1 cellular context compared by ENCODE assay signal in the genomic region with DNA sequence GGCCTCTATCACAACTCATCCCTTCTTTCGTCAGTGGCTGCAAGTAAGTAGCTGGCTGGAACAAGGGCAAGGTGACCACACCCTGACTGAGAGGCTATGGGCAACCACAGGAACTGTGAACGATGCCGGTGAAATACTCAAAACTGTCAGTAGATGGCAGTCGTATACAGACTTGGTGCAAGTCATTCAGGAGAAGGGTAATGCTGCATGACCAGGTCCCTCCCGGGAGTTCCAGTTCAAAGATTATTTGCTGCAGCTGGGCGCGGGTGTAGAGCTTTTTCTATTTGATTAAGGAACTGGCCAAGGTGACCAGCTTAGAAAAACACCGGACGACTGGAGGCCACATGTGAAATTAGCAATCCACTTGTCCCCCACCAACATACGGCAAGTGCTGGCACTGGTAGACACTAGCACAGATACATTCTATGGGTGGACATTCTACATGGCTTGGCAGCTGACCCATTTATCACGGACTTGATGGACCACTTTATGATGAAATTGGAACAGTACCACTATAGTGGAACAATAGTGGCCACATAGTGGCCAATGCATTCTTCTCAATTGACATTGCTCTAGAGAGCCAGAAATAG.
TF ChIP-seq lines count a peak whose summit lies in the region.

No MANE protein-coding gene starts in this region.

TF ChIP-seq in HepG2, 621 proteins besides CTCF, POLR2A, EP300 and RAD21 (continued from another document and continues in another):
- TF ChIP-seq, protein P1, sequence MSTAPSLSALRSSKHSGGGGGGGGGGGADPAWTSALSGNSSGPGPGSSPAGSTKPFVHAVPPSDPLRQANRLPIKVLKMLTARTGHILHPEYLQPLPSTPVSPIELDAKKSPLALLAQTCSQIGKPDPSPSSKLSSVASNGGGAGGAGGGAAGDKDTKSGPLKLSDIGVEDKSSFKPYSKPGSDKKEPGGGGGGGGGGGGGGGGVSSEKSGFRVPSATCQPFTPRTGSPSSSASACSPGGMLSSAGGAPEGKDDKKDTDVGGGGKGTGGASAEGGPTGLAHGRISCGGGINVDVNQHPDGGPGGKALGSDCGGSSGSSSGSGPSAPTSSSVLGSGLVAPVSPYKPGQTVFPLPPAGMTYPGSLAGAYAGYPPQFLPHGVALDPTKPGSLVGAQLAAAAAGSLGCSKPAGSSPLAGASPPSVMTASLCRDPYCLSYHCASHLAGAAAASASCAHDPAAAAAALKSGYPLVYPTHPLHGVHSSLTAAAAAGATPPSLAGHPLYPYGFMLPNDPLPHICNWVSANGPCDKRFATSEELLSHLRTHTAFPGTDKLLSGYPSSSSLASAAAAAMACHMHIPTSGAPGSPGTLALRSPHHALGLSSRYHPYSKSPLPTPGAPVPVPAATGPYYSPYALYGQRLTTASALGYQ (CRISPR knock-in tag; IDR thresholded peaks at IDR 0.05): no peak
- TF ChIP-seq ZNF274 (CRISPR knock-in tag; IDR thresholded peaks at IDR 0.05) (no peak), HNF4A (CRISPR knock-in tag; IDR thresholded peaks at IDR 0.05) (peak; percentile 64), ZNF343 (CRISPR knock-in tag; IDR thresholded peaks at IDR 0.05) (0 out of 2 replicates have a peak, but pooled peaks have one; percentile 13), TSC22D2 (CRISPR knock-in tag; IDR thresholded peaks at IDR 0.05; ENCODE audit: borderline replicate concordance) (no peak), ZNF564 (CRISPR knock-in tag; IDR thresholded peaks at IDR 0.05) (no peak), WIZ (CRISPR knock-in tag; IDR thresholded peaks at IDR 0.05) (no peak), CBFB (CRISPR knock-in tag; IDR thresholded peaks at IDR 0.05) (no peak), SOX6 (IDR thresholded peaks at IDR 0.05) (no peak), SOX6 (CRISPR knock-in tag; IDR thresholded peaks at IDR 0.05) (no peak), ELF3 (CRISPR knock-in tag; IDR thresholded peaks at IDR 0.05) (0 out of 2 replicates have a peak, but pooled peaks have one; percentile 28), MBNL3 (CRISPR knock-in tag; conservative IDR thresholded peaks at IDR 0.05) (no peak), KDM5B (CRISPR knock-in tag; IDR thresholded peaks at IDR 0.05; ENCODE audit: borderline replicate concordance) (no peak), ZNF3 (CRISPR knock-in tag; IDR thresholded peaks at IDR 0.05) (no peak), ZNF33B (CRISPR knock-in tag; IDR thresholded peaks at IDR 0.05) (no peak), ZFYVE20 (CRISPR knock-in tag; IDR thresholded peaks at IDR 0.05; ENCODE audit: borderline replicate concordance, low read depth) (no peak), ZNF224 (CRISPR knock-in tag; IDR thresholded peaks at IDR 0.05) (no peak), MYC (CRISPR knock-in tag; IDR thresholded peaks at IDR 0.05; ENCODE audit: borderline replicate concordance) (no peak), KLF15 (CRISPR knock-in tag; IDR thresholded peaks at IDR 0.05; ENCODE audit: borderline replicate concordance) (no peak), ZNF737 (CRISPR knock-in tag; IDR thresholded peaks at IDR 0.05; ENCODE audit: borderline replicate concordance) (no peak), ZNF234 (CRISPR knock-in tag; conservative IDR thresholded peaks at IDR 0.05) (no peak), MAZ (IDR thresholded peaks at IDR 0.05; ENCODE audit: borderline replicate concordance, low read depth, low read length) (no peak), MAZ (CRISPR knock-in tag; IDR thresholded peaks at IDR 0.05; ENCODE audit: low read depth) (no peak), GABPB1 (CRISPR knock-in tag; IDR thresholded peaks at IDR 0.05) (no peak), ZNF563 (CRISPR knock-in tag; IDR thresholded peaks at IDR 0.05) (no peak), HES4 (CRISPR knock-in tag; IDR thresholded peaks at IDR 0.05; ENCODE audit: borderline replicate concordance) (no peak), PAWR (CRISPR knock-in tag; IDR thresholded peaks at IDR 0.05; ENCODE audit: borderline replicate concordance) (no peak), MTA3 (CRISPR knock-in tag; IDR thresholded peaks at IDR 0.05) (no peak), MEF2D (CRISPR knock-in tag; IDR thresholded peaks at IDR 0.05) (no peak), ZNF143 (CRISPR knock-in tag; IDR thresholded peaks at IDR 0.05) (no peak), KLF12 (CRISPR knock-in tag; IDR thresholded peaks at IDR 0.05; ENCODE audit: borderline replicate concordance) (no peak), MIER2 (CRISPR knock-in tag; IDR thresholded peaks at IDR 0.05) (peak; percentile 84; the same call in 1 of the 2 replicates), TBP (CRISPR knock-in tag; IDR thresholded peaks at IDR 0.05) (no peak), MLLT10 (CRISPR knock-in tag; IDR thresholded peaks at IDR 0.05) (no peak), KLF16 (CRISPR knock-in tag; IDR thresholded peaks at IDR 0.05) (peak in 1 of 2 experiments; percentile 32; a peak in 1 of 4 replicates), ZKSCAN5 (CRISPR knock-in tag; IDR thresholded peaks at IDR 0.05) (no peak), ZNF607 (CRISPR knock-in tag; IDR thresholded peaks at IDR 0.05; ENCODE audit: borderline replicate concordance) (no peak), ETV5 (CRISPR knock-in tag; IDR thresholded peaks at IDR 0.05; ENCODE audit: borderline replicate concordance) (no peak), THYN1 (CRISPR knock-in tag; IDR thresholded peaks at IDR 0.05; ENCODE audit: borderline replicate concordance, low read depth) (no peak), ZBTB7B (CRISPR knock-in tag; IDR thresholded peaks at IDR 0.05) (no peak), EED (CRISPR knock-in tag; IDR thresholded peaks at IDR 0.05) (no peak)
- TF ChIP-seq, protein P2, sequence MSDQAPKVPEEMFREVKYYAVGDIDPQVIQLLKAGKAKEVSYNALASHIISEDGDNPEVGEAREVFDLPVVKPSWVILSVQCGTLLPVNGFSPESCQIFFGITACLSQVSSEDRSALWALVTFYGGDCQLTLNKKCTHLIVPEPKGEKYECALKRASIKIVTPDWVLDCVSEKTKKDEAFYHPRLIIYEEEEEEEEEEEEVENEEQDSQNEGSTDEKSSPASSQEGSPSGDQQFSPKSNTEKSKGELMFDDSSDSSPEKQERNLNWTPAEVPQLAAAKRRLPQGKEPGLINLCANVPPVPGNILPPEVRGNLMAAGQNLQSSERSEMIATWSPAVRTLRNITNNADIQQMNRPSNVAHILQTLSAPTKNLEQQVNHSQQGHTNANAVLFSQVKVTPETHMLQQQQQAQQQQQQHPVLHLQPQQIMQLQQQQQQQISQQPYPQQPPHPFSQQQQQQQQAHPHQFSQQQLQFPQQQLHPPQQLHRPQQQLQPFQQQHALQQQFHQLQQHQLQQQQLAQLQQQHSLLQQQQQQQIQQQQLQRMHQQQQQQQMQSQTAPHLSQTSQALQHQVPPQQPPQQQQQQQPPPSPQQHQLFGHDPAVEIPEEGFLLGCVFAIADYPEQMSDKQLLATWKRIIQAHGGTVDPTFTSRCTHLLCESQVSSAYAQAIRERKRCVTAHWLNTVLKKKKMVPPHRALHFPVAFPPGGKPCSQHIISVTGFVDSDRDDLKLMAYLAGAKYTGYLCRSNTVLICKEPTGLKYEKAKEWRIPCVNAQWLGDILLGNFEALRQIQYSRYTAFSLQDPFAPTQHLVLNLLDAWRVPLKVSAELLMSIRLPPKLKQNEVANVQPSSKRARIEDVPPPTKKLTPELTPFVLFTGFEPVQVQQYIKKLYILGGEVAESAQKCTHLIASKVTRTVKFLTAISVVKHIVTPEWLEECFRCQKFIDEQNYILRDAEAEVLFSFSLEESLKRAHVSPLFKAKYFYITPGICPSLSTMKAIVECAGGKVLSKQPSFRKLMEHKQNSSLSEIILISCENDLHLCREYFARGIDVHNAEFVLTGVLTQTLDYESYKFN (CRISPR knock-in tag; conservative IDR thresholded peaks at IDR 0.05): peak; percentile 40; the same call in 1 of the 2 replicates
- TF ChIP-seq, protein P3, sequence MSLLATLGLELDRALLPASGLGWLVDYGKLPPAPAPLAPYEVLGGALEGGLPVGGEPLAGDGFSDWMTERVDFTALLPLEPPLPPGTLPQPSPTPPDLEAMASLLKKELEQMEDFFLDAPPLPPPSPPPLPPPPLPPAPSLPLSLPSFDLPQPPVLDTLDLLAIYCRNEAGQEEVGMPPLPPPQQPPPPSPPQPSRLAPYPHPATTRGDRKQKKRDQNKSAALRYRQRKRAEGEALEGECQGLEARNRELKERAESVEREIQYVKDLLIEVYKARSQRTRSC (CRISPR knock-in tag; IDR thresholded peaks at IDR 0.05; ENCODE audit: low read depth): no peak
- TF ChIP-seq, protein P4, sequence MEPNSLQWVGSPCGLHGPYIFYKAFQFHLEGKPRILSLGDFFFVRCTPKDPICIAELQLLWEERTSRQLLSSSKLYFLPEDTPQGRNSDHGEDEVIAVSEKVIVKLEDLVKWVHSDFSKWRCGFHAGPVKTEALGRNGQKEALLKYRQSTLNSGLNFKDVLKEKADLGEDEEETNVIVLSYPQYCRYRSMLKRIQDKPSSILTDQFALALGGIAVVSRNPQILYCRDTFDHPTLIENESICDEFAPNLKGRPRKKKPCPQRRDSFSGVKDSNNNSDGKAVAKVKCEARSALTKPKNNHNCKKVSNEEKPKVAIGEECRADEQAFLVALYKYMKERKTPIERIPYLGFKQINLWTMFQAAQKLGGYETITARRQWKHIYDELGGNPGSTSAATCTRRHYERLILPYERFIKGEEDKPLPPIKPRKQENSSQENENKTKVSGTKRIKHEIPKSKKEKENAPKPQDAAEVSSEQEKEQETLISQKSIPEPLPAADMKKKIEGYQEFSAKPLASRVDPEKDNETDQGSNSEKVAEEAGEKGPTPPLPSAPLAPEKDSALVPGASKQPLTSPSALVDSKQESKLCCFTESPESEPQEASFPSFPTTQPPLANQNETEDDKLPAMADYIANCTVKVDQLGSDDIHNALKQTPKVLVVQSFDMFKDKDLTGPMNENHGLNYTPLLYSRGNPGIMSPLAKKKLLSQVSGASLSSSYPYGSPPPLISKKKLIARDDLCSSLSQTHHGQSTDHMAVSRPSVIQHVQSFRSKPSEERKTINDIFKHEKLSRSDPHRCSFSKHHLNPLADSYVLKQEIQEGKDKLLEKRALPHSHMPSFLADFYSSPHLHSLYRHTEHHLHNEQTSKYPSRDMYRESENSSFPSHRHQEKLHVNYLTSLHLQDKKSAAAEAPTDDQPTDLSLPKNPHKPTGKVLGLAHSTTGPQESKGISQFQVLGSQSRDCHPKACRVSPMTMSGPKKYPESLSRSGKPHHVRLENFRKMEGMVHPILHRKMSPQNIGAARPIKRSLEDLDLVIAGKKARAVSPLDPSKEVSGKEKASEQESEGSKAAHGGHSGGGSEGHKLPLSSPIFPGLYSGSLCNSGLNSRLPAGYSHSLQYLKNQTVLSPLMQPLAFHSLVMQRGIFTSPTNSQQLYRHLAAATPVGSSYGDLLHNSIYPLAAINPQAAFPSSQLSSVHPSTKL (CRISPR knock-in tag; IDR thresholded peaks at IDR 0.05): 0 out of 2 replicates have a peak, but pooled peaks have one; percentile 32
- TF ChIP-seq, protein P5, sequence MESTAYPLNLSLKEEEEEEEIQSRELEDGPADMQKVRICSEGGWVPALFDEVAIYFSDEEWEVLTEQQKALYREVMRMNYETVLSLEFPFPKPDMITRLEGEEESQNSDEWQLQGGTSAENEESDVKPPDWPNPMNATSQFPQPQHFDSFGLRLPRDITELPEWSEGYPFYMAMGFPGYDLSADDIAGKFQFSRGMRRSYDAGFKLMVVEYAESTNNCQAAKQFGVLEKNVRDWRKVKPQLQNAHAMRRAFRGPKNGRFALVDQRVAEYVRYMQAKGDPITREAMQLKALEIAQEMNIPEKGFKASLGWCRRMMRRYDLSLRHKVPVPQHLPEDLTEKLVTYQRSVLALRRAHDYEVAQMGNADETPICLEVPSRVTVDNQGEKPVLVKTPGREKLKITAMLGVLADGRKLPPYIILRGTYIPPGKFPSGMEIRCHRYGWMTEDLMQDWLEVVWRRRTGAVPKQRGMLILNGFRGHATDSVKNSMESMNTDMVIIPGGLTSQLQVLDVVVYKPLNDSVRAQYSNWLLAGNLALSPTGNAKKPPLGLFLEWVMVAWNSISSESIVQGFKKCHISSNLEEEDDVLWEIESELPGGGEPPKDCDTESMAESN (CRISPR knock-in tag; conservative IDR thresholded peaks at IDR 0.05): no peak
- TF ChIP-seq, protein P6, sequence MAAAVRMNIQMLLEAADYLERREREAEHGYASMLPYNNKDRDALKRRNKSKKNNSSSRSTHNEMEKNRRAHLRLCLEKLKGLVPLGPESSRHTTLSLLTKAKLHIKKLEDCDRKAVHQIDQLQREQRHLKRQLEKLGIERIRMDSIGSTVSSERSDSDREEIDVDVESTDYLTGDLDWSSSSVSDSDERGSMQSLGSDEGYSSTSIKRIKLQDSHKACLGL (CRISPR knock-in tag; IDR thresholded peaks at IDR 0.05): no peak
- TF ChIP-seq, protein P7, sequence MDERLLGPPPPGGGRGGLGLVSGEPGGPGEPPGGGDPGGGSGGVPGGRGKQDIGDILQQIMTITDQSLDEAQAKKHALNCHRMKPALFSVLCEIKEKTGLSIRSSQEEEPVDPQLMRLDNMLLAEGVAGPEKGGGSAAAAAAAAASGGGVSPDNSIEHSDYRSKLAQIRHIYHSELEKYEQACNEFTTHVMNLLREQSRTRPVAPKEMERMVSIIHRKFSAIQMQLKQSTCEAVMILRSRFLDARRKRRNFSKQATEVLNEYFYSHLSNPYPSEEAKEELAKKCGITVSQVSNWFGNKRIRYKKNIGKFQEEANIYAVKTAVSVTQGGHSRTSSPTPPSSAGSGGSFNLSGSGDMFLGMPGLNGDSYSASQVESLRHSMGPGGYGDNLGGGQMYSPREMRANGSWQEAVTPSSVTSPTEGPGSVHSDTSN (CRISPR knock-in tag; IDR thresholded peaks at IDR 0.05): no peak
- TF ChIP-seq, protein P8, sequence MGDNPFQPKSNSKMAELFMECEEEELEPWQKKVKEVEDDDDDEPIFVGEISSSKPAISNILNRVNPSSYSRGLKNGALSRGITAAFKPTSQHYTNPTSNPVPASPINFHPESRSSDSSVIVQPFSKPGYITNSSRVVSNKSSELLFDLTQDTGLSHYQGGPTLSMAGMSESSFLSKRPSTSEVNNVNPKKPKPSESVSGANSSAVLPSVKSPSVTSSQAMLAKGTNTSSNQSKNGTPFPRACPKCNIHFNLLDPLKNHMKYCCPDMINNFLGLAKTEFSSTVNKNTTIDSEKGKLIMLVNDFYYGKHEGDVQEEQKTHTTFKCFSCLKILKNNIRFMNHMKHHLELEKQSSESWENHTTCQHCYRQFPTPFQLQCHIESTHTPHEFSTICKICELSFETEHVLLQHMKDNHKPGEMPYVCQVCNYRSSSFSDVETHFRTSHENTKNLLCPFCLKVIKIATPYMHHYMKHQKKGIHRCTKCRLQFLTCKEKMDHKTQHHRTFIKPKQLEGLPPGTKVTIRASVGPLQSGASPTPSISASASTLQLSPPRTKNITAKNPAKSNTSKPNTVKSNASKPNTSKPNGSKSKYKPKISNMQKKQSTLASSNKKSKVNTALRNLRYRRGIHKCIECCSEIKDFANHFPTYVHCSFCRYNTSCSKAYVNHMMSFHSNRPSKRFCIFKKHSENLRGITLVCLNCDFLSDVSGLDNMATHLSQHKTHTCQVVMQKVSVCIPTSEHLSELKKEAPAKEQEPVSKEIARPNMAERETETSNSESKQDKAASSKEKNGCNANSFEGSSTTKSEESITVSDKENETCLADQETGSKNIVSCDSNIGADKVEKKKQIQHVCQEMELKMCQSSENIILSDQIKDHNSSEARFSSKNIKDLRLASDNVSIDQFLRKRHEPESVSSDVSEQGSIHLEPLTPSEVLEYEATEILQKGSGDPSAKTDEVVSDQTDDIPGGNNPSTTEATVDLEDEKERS (CRISPR knock-in tag; IDR thresholded peaks at IDR 0.05): no peak
- TF ChIP-seq, protein P9, sequence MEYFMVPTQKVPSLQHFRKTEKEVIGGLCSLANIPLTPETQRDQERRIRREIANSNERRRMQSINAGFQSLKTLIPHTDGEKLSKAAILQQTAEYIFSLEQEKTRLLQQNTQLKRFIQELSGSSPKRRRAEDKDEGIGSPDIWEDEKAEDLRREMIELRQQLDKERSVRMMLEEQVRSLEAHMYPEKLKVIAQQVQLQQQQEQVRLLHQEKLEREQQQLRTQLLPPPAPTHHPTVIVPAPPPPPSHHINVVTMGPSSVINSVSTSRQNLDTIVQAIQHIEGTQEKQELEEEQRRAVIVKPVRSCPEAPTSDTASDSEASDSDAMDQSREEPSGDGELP (IDR thresholded peaks at IDR 0.05; ENCODE audit: borderline replicate concordance, low read depth): peak; percentile 49; the same call in 1 of the 2 replicates
